Comparison of ENCODE assay signal across 1 cellular context in genomic region chr2:39609917-39610316, GRCh38.
TF ChIP-seq lines count a peak whose summit lies in the region.

No MANE protein-coding gene starts in this region.

TF ChIP-seq in WTC11, 78 proteins besides CTCF, POLR2A, EP300 and RAD21 (continued from another document):
- TF ChIP-seq ZNF121 (CRISPR knock-in tag; IDR thresholded peaks at IDR 0.05), result no peak
- no peak for TF ChIP-seq PRRX2 (CRISPR knock-in tag; IDR thresholded peaks at IDR 0.05)
- TF ChIP-seq, protein P1, sequence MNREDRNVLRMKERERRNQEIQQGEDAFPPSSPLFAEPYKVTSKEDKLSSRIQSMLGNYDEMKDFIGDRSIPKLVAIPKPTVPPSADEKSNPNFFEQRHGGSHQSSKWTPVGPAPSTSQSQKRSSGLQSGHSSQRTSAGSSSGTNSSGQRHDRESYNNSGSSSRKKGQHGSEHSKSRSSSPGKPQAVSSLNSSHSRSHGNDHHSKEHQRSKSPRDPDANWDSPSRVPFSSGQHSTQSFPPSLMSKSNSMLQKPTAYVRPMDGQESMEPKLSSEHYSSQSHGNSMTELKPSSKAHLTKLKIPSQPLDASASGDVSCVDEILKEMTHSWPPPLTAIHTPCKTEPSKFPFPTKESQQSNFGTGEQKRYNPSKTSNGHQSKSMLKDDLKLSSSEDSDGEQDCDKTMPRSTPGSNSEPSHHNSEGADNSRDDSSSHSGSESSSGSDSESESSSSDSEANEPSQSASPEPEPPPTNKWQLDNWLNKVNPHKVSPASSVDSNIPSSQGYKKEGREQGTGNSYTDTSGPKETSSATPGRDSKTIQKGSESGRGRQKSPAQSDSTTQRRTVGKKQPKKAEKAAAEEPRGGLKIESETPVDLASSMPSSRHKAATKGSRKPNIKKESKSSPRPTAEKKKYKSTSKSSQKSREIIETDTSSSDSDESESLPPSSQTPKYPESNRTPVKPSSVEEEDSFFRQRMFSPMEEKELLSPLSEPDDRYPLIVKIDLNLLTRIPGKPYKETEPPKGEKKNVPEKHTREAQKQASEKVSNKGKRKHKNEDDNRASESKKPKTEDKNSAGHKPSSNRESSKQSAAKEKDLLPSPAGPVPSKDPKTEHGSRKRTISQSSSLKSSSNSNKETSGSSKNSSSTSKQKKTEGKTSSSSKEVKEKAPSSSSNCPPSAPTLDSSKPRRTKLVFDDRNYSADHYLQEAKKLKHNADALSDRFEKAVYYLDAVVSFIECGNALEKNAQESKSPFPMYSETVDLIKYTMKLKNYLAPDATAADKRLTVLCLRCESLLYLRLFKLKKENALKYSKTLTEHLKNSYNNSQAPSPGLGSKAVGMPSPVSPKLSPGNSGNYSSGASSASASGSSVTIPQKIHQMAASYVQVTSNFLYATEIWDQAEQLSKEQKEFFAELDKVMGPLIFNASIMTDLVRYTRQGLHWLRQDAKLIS (CRISPR knock-in tag; IDR thresholded peaks at IDR 0.05; ENCODE audit: borderline replicate concordance), result no peak
- no peak for TF ChIP-seq SMAD3 (CRISPR knock-in tag; IDR thresholded peaks at IDR 0.05; ENCODE audit: borderline replicate concordance)
- TF ChIP-seq IRF2 (CRISPR knock-in tag; IDR thresholded peaks at IDR 0.05; ENCODE audit: borderline replicate concordance, low read depth), result no peak
- TF ChIP-seq FOXJ3 (CRISPR knock-in tag; IDR thresholded peaks at IDR 0.05; ENCODE audit: borderline replicate concordance), result no peak
- TF ChIP-seq E2F4 (CRISPR knock-in tag; IDR thresholded peaks at IDR 0.05; ENCODE audit: borderline replicate concordance, low read depth), result no peak
